ENCODE assay signal across 10 cellular contexts in the genomic region with DNA sequence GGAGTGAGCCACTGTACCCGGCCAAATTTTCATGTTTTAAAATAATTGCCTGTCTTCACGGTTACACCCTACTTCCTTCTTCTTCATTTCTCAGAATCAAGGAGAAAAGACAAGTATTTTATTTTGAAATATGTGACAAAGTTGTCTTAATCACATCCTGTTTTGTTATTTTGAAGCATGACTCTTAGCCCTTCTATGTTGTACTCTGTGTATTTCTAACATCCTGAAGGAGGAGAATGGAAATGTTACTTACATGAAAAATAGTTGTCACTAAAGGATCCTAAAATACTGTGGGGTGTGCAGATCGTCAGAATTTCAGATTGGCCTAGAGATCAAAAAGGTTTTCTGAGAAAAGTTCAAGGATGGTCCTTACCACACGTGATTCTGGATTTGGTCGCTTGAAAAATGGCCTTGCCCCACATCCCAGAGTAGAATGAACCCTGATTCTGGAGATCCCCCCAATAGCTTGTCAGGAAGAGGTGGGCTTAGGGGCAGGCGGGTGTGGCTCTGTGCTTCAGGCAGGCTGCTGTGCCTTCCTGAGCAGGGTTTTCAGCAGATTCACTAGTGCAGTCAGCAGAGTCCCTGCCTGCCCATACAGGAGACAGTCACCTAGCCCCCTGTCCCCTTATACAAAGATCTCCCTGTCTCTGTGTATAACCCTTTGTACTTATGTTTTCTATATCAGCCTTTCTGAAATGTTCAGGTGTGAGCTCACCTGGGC. TPM values are rescaled to one million over a fixed set of nuclear protein-coding genes. Genes with fewer than 3 reads are reported as not detected.
A peak's percentile ranks its signal among the peaks of the same experiment; 100 is the strongest.
DNase-seq lines count a peak whose midpoint lies in the region; ATAC-seq and TF ChIP-seq lines count a peak whose summit lies in the region.
"Had no signal": no experiment of that assay in that cellular context is flagged by ENCODE, and none has a peak within 500 bp of the region (broad histone marks: within the 10 kb centered on the region; RNA-seq: fewer than 3 reads in every experiment).

No MANE protein-coding gene starts in this region.

- 0 out of 22 replicates have a peak, but pooled peaks cover 0 to 4% (median 0%) of the 10 kb centered on the region in 11 experiments for H3K9me3 ChIP-seq in BLaER1 treated with 17β-estradiol and CSF1 and Interleukin-3, amounts not matched to agents 10 nM and 100 nM (replicated peaks in 1 of 11)
- H3K9me3 ChIP-seq in lower lobe of right lung = no peaks in the 10 kb centered on the region
- H3K9me3 ChIP-seq: tibial artery had no signal

- peak overlapping the region; percentile 76 to 86 for H3K27ac Mint-ChIP-seq in activated naive CD4-positive, alpha-beta T cell treated with anti-CD3 and anti-CD28 coated beads, Interleukin-2, amount 50 U/mL, for 72 hours

- H3K4me2 ChIP-seq in BLaER1 treated with 17β-estradiol and CSF1 and Interleukin-3, amounts not matched to agents 10 nM and 100 nM = peak overlapping the region in 10 of 11 experiments; percentile 18 to 99 (median 88); a peak in 19 of 22 replicates

- H3K9me3 Mint-ChIP-seq in activated naive CD4-positive, alpha-beta T cell treated with anti-CD3 and anti-CD28 coated beads, Interleukin-2, amount 50 U/mL, for 72 hours = no peaks in the 10 kb centered on the region

- H4K20me1 ChIP-seq in BLaER1 treated with 17β-estradiol and CSF1 and Interleukin-3, amounts not matched to agents 10 nM and 100 nM = peaks cover 0 to 13% (median 0%) of the 10 kb centered on the region in 11 experiments; a peak in 1 of 22 replicates

- H3K36me3 ChIP-seq in BLaER1 treated with 17β-estradiol and CSF1 and Interleukin-3, amounts not matched to agents 10 nM and 100 nM = peaks cover 0 to 90% (median 15%) of the 10 kb centered on the region in 11 experiments; a peak in 13 of 22 replicates
- peaks cover 70% of the 10 kb centered on the region for H3K36me3 ChIP-seq in lower lobe of right lung

- ATAC-seq in activated naive CD4-positive, alpha-beta T cell treated with anti-CD3 and anti-CD28 coated beads, Interleukin-2, amount 50 U/mL, for 72 hours = peak; percentile 48 to 71
- peak; percentile 20 to 49 for ATAC-seq in lower lobe of right lung
- no peak for ATAC-seq in GM19452 (IDR thresholded peaks at IDR 0.05; ENCODE audit: unreplicated experiment)
- no peak for ATAC-seq in HG02981 (IDR thresholded peaks at IDR 0.05; ENCODE audit: unreplicated experiment)

- H3K4me1 ChIP-seq in BLaER1 treated with 17β-estradiol and CSF1 and Interleukin-3, amounts not matched to agents 10 nM and 100 nM = peaks cover 0 to 74% (median 43%) of the 10 kb centered on the region in 10 experiments; a peak in 17 of 20 replicates
- peaks cover 53% of the 10 kb centered on the region for H3K4me1 ChIP-seq in lower lobe of right lung

- peaks cover 13 to 54% of the 10 kb centered on the region in 2 donors for H3K36me3 Mint-ChIP-seq in activated naive CD4-positive, alpha-beta T cell treated with anti-CD3 and anti-CD28 coated beads, Interleukin-2, amount 50 U/mL, for 72 hours

- peak overlapping the region in 8 of 11 experiments; percentile 30 to 79 (median 66); a peak in 13 of 22 replicates for H3K9ac ChIP-seq in BLaER1 treated with 17β-estradiol and CSF1 and Interleukin-3, amounts not matched to agents 10 nM and 100 nM

- DNase-seq in HCEC 1CT (peak; percentile 67), lower lobe of right lung (no peak), OCI-M1 (lab: John Stamatoyannopoulos, UW) (no peak), DMS153 treated with DMSO at 0.1 percent for 48 hours (lab: John Stamatoyannopoulos, UW; ENCODE audit: unreplicated experiment) (no peak)
- DNase-seq in activated naive CD4-positive, alpha-beta T cell treated with anti-CD3 and anti-CD28 coated beads, Interleukin-2, amount 50 U/mL, for 72 hours (ENCODE audit: low spot score in 2 of 2) = no peak
- DNase-seq: stimulated activated CD4-positive, alpha-beta T cell treated with anti-CD3 and anti-CD28 coated beads, Interleukin-2, amount 100 ng/mL, for 48 hours; tibial artery had no signal

- TF ChIP-seq CTCF in lower lobe of right lung (IDR thresholded peaks at IDR 0.05) = no peak

- H3K27ac ChIP-seq in BLaER1 treated with 17β-estradiol and CSF1 and Interleukin-3, amounts not matched to agents 10 nM and 100 nM = peak overlapping the region in 10 of 11 experiments; percentile 34 to 94 (median 73); a peak in 18 of 22 replicates
- peak overlapping the region; percentile 29 for H3K27ac ChIP-seq in lower lobe of right lung

- 0 out of 22 replicates have a peak, but pooled peaks cover 0 to 2% (median 0%) of the 10 kb centered on the region in 11 experiments for H3K27me3 ChIP-seq in BLaER1 treated with 17β-estradiol and CSF1 and Interleukin-3, amounts not matched to agents 10 nM and 100 nM
- H3K27me3 ChIP-seq in lower lobe of right lung (ENCODE audit: low read depth) = no peaks in the 10 kb centered on the region
- H3K27me3 ChIP-seq: tibial artery had no signal

- peak overlapping the region in 5 of 10 experiments; percentile 9 to 62 (median 46); a peak in 10 of 20 replicates for H3K4me3 ChIP-seq in BLaER1 treated with 17β-estradiol and CSF1 and Interleukin-3, amounts not matched to agents 10 nM and 100 nM
- no peak overlapping the region for H3K4me3 ChIP-seq in lower lobe of right lung
- H3K4me3 ChIP-seq: tibial artery had no signal

- intact Hi-C loops in lower lobe of right lung (cut with DNase I) = no loop called here

RNA-seq across cellular contexts. Expression of a gene that starts 8.6 kb away (rescaled TPM):
- total RNA-seq in activated naive CD4-positive, alpha-beta T cell treated with anti-CD3 and anti-CD28 coated beads, Interleukin-2, amount 50 U/mL, for 72 hours = 10 to 100 TPM; 20.0 to 50.1 TPM
- total RNA-seq in lower lobe of right lung = 61.0 TPM

Comparison
In these comparisons a context has a peak if more than half of its experiments do, and no peak if none do; other contexts are left out.
1. ATAC-seq: peak in activated naive CD4-positive, alpha-beta T cell treated with anti-CD3 and anti-CD28 coated beads, Interleukin-2, amount 50 U/mL, for 72 hours (2 of 2) and lower lobe of right lung (2 of 2); none in GM19452 (single experiment) and HG02981 (single experiment).